8 cellular contexts compared by ENCODE assay signal in the genomic region with DNA sequence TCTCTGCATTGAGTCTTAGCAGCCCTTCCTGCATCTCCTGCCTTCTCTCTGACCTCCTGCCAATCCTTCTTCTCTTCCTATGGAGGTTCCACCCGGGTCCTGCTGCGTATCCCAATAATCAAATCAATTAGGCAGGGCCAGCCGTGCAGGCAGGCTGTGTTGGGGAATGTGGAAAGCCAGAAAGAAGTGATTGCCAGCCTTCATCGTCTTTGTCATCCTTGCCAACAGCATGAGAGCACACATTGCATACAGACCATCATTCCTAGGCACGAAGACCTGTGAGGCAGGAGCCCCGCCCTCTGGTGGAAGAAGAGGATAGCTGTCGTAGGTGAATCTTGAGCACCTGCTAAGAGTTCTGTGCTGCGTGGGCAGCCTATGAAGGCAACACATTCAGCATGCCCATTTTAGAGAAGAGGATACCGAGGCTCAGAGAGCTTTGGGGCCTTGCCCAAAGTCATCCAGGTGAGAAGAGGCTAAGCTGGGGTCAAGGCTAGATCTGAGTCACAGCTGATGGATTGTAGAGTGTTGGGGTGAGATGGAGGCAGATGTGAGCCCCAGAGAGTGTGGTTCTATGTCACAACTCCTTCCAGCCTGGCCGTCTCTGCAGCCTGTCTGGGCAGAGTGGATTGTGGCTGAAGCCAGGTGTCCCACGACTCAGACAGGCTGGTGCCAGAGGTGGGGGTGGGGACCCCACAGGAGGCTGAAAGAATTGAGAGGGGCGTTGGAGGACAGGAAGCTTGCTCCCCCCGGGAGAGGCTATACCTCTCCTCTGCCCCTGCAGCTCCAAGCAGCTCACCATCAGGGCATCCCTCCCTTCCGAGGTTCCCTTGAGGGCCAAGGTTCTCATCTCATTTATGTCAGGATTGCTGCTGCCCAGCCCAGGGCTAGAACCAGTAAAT. TPM values are rescaled to one million over a fixed set of nuclear protein-coding genes. Genes with fewer than 3 reads are reported as not detected.
DNase-seq lines count a peak whose midpoint lies in the region; ATAC-seq and TF ChIP-seq lines count a peak whose summit lies in the region.

No MANE protein-coding gene starts in this region.

- no peaks in the 10 kb centered on the region for H3K9me3 ChIP-seq in prostate gland

- H3K4me3 ChIP-seq in choroid plexus epithelial cell (ENCODE audit: low read depth, low read length), result no peak overlapping the region
- no peak overlapping the region for H3K4me3 ChIP-seq in prostate gland

- in situ Hi-C loops in KBM-7 (cut with MboI; ENCODE audit: low pct_unique_long_range_greater_than_20kb, low sequenced_read_pairs), result no loop called here

- no peak for ATAC-seq in GM19328 (IDR thresholded peaks at IDR 0.05; ENCODE audit: unreplicated experiment)

- WGBS in prostate gland, result 81% methylated on average over 14 of the region's 14 CpGs

- no peaks in the 10 kb centered on the region for H3K36me3 ChIP-seq in prostate gland

- intact Hi-C loops in prostate gland (cut with DNase I), result no loop called here

- peak; percentile 44 for DNase-seq in activated CD8-positive, alpha-beta memory T cell treated with anti-CD3 and anti-CD28 coated beads, Interleukin-2, amount 50 U/mL, for 48 hours
- no peak for DNase-seq in activated CD8-positive, alpha-beta memory T cell treated with anti-CD3 and anti-CD28 coated beads, Interleukin-2, amount 50 U/mL, for 4 hours
- peak; percentile 1 for DNase-seq in KBM-7
- no peak for DNase-seq in choroid plexus epithelial cell (ENCODE audit: low read depth)
- DNase-seq in prostate gland (ENCODE audit: low spot score), result no peak
- no peak for DNase-seq in NCI-H2081 treated with DMSO at 0.1 percent for 48 hours (lab: John Stamatoyannopoulos, UW)

- H3K27ac ChIP-seq in temporal lobe (ENCODE audit: low read depth, low read length) (peak overlapping the region; percentile 41), prostate gland (no peak overlapping the region)

- no peaks in the 10 kb centered on the region for H3K4me1 ChIP-seq in prostate gland (replicated peaks)

- TF ChIP-seq POLR2A in prostate gland (IDR thresholded peaks at IDR 0.05), result no peak

- TF ChIP-seq CTCF in choroid plexus epithelial cell (conservative IDR thresholded peaks at IDR 0.05; ENCODE audit: low read depth, low read length) (peak; percentile 29), prostate gland (IDR thresholded peaks at IDR 0.05) (no peak)

- no peaks in the 10 kb centered on the region for H3K27me3 ChIP-seq in prostate gland (replicated peaks; ENCODE audit: insufficient read depth)

RNA-seq across cellular contexts. Expression of a gene that starts 12.7 kb away (rescaled TPM):
- total RNA-seq in temporal lobe (41.8 TPM), prostate gland (1 to 10 TPM; 6.6 to 7.8 TPM)

Comparison
In these comparisons a context has a peak if more than half of its experiments do, and no peak if none do; other contexts are left out.
1. DNase-seq: peak in activated CD8-positive, alpha-beta memory T cell treated with anti-CD3 and anti-CD28 coated beads, Interleukin-2, amount 50 U/mL, for 48 hours (single experiment) and KBM-7 (single experiment); none in activated CD8-positive, alpha-beta memory T cell treated with anti-CD3 and anti-CD28 coated beads, Interleukin-2, amount 50 U/mL, for 4 hours (single experiment), choroid plexus epithelial cell (single experiment), prostate gland (single experiment) and NCI-H2081 treated with DMSO at 0.1 percent for 48 hours (single experiment).